In the genomic region with DNA sequence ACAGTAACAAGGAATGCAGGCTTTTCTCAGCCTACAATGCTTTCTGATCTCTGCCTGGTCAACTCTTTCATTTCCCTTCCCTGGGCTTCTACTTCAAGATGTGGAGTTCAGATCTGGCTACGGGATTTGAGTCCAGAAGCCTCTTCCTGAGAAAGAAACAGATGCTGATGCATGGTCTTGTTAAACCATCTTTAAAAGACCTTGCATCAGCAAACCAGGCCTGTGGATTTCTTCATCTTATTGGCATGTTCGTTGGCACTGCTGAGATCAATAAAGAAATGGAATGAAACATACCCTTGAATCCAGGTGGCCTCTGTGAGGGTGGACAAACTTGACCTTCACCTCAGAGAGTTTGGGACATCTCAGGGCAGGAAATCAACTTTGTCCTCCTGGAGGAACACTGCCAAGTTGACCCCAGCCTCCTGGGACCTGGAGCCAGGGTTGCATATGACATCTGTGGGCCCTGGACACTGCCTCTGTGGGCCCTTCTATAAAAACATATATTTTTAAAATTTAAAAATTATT, we compare ENCODE assay signal across 17 cellular contexts. TPM values are rescaled to one million over a fixed set of nuclear protein-coding genes. Genes with fewer than 3 reads are reported as not detected.
"Had no signal": no experiment of that assay in that cellular context is flagged by ENCODE, and none has a peak within 500 bp of the region (broad histone marks: within the 10 kb centered on the region; RNA-seq: fewer than 3 reads in every experiment).

No MANE protein-coding gene starts in this region.

- H3K27ac ChIP-seq: esophagus squamous epithelium, foreskin keratinocyte, ovary, testis, uterus had no signal

- H3K27me3 Mint-ChIP-seq: activated naive CD8-positive, alpha-beta T cell treated with anti-CD3 and anti-CD28 coated beads, Interleukin-2, amount 50 U/mL, for 24 hours had no signal

- H3K9me3 Mint-ChIP-seq: activated naive CD4-positive, alpha-beta T cell treated with anti-CD3 and anti-CD28 coated beads for 36 hours; activated naive CD8-positive, alpha-beta T cell treated with anti-CD3 and anti-CD28 coated beads, Interleukin-2, amount 50 U/mL, for 24 hours; activated T-helper 2 cell treated with anti-CD3 and anti-CD28 coated beads, Interferon-gamma antibody, Interleukin-2, Interleukin-4, amounts not matched to agents 10 μg/mL and 5 μg/mL and 100 μg/mL, durations not matched to agents 14 hours and 24 hours and 36 hours; T-helper 2 cell treated with Interferon-gamma antibody and Interleukin-4, amounts not matched to agents 5 μg/mL and 100 μg/mL, for 36 hours had no signal

- H3K4me3 ChIP-seq: coronary artery, esophagus squamous epithelium, ovary, sigmoid colon, stomach, testis, uterus had no signal

- H3K4me1 ChIP-seq: foreskin keratinocyte, uterus had no signal

- ATAC-seq: activated naive CD8-positive, alpha-beta T cell treated with anti-CD3 and anti-CD28 coated beads, Interleukin-2, amount 50 U/mL, for 24 hours; foreskin keratinocyte had no signal

- H3K4me3 Mint-ChIP-seq: activated naive CD4-positive, alpha-beta T cell treated with anti-CD3 and anti-CD28 coated beads for 36 hours; activated naive CD8-positive, alpha-beta T cell treated with anti-CD3 and anti-CD28 coated beads, Interleukin-2, amount 50 U/mL, for 24 hours; T-helper 2 cell treated with Interferon-gamma antibody and Interleukin-4, amounts not matched to agents 5 μg/mL and 100 μg/mL, for 36 hours had no signal

- H3K36me3 ChIP-seq: esophagus squamous epithelium, ovary, sigmoid colon, uterus had no signal

- H3K27me3 ChIP-seq: esophagus squamous epithelium, foreskin keratinocyte, ovary, sigmoid colon, stomach, testis, uterus had no signal

- H3K27ac Mint-ChIP-seq: activated naive CD4-positive, alpha-beta T cell treated with anti-CD3 and anti-CD28 coated beads for 36 hours; activated naive CD8-positive, alpha-beta T cell treated with anti-CD3 and anti-CD28 coated beads, Interleukin-2, amount 50 U/mL, for 24 hours; activated T-helper 2 cell treated with anti-CD3 and anti-CD28 coated beads, Interferon-gamma antibody, Interleukin-2, Interleukin-4, amounts not matched to agents 10 μg/mL and 5 μg/mL and 100 μg/mL, durations not matched to agents 14 hours and 24 hours and 36 hours; T-helper 2 cell treated with Interferon-gamma antibody and Interleukin-4, amounts not matched to agents 5 μg/mL and 100 μg/mL, for 36 hours had no signal

- DNase-seq: activated CD4-positive, alpha-beta T cell treated with anti-CD3 and anti-CD28 coated beads, Interleukin-2, amount 50 U/mL, for 48 hours; activated naive CD4-positive, alpha-beta T cell treated with anti-CD3 and anti-CD28 coated beads for 36 hours; activated naive CD8-positive, alpha-beta T cell treated with anti-CD3 and anti-CD28 coated beads, Interleukin-2, amount 50 U/mL, for 24 hours; caudate nucleus; esophagus squamous epithelium; foreskin keratinocyte; glutamatergic neuron; ovary; sigmoid colon; stimulated activated CD4-positive, alpha-beta T cell treated with anti-CD3 and anti-CD28 coated beads, Interleukin-1b, Interleukin-23, amount 100 ng/mL, for 48 hours; stomach; testis; uterus had no signal

- H3K9me3 ChIP-seq: esophagus squamous epithelium, ovary, sigmoid colon, stomach, testis, uterus had no signal

RNA-seq across cellular contexts. Expression of a gene that starts 40.8 kb away (rescaled TPM):
- total RNA-seq: activated naive CD4-positive, alpha-beta T cell treated with anti-CD3 and anti-CD28 coated beads for 36 hours; activated T-helper 2 cell treated with anti-CD3 and anti-CD28 coated beads, Interferon-gamma antibody, Interleukin-2, Interleukin-4, amounts not matched to agents 10 μg/mL and 5 μg/mL and 100 μg/mL, durations not matched to agents 14 hours and 24 hours and 36 hours; endothelial cell of umbilical vein had no signal
